ENCODE assay signal across 19 cellular contexts in the genomic region with DNA sequence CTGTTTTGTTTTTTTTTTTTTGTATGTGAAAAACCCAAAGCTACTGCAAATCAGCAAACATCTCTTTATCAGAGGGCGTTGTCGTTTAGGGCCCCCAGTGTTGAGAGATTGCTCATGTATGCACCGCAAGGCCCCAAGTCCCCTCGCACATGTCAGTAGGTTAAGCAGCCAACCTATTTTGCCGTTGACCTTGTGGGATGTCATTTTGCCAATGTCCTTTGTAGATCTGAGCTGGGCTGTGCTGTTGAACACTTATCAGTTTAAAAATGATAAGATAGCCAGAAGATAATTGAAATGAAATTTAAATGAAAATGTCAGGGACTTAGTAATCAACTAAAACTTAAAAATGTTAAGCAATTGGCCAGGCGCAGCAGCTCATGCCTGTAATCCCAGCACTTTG. TPM values are rescaled to one million over a fixed set of nuclear protein-coding genes. Genes with fewer than 3 reads are reported as not detected.
"Had no signal": no experiment of that assay in that cellular context is flagged by ENCODE, and none has a peak within 500 bp of the region (broad histone marks: within the 10 kb centered on the region; RNA-seq: fewer than 3 reads in every experiment).

No MANE protein-coding gene starts in this region.

- DNase-seq: dermis blood vessel endothelial cell; endodermal cell; erythroblast; foreskin keratinocyte; head of caudate nucleus; hippocampal formation; mesendoderm; naive B cell; retina; stimulated activated CD4-positive, alpha-beta T cell treated with anti-CD3 and anti-CD28 coated beads, Interleukin-2, amount 100 ng/mL, for 24 hours; stimulated activated CD4-positive, alpha-beta T cell treated with anti-CD3 and anti-CD28 coated beads, Interleukin-4, amount 100 ng/mL, for 4 hours; stimulated activated naive CD4-positive, alpha-beta T cell; stomach; substantia nigra; transverse colon had no signal

- H3K4me1 ChIP-seq: foreskin keratinocyte, parathyroid adenoma, prostate gland had no signal

- H3K4me3 Mint-ChIP-seq: endodermal cell, naive B cell, nephron had no signal

- H3K27ac Mint-ChIP-seq: endodermal cell, nephron had no signal

- H3K36me3 ChIP-seq: prostate gland, stomach, thoracic aorta, transverse colon had no signal

- H3K27me3 ChIP-seq: foreskin keratinocyte, stomach, transverse colon had no signal

- H3K4me3 ChIP-seq: prostate gland, stomach, thoracic aorta, transverse colon had no signal

- H3K9me3 ChIP-seq: prostate gland, stomach, thoracic aorta, transverse colon had no signal

- H3K27ac ChIP-seq: foreskin keratinocyte, parathyroid adenoma, prostate gland, stomach, thoracic aorta, transverse colon had no signal

- H3K4me1 Mint-ChIP-seq: nephron had no signal

- H3K9me3 Mint-ChIP-seq: naive B cell, nephron had no signal

RNA-seq across cellular contexts. Expression of a gene that starts 26.5 kb away (rescaled TPM):
- total RNA-seq: foreskin keratinocyte had no signal
- polyA plus RNA-seq: foreskin keratinocyte had no signal
